ENCODE assay signal across 12 cellular contexts in the genomic region with DNA sequence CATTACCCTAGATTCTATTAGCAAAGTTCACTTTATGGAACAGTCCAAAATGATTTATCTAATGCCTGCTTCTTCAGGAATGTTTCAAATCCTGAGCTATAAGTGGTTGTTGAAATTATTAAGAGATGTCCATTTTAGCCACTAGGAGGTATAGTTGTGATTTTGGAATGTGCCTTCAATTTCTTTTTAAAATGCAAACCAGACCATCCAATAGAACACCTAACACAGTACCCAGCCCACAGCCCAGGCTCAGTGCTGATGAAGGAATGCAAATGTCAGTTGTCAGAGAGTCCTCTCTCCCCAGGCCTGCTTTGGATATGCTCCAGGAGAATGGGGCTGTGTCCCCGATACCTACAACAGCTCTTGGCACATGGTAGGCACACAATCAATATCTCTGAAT.
DNase-seq lines count a peak whose midpoint lies in the region; ATAC-seq, FAIRE-seq and TF ChIP-seq lines count a peak whose summit lies in the region.
"Had no signal": no experiment of that assay in that cellular context is flagged by ENCODE, and none has a peak within 500 bp of the region (broad histone marks: within the 10 kb centered on the region; RNA-seq: fewer than 3 reads in every experiment).

No MANE protein-coding gene starts in this region.

- no peak overlapping the region for H3K4me2 ChIP-seq in DND-41 (ENCODE audit: insufficient read depth, low read length)

- H3K9me3 ChIP-seq in DND-41 (ENCODE audit: insufficient read depth, low read length, severe bottlenecking): no peaks in the 10 kb centered on the region
- no peaks in the 10 kb centered on the region for H3K9me3 ChIP-seq in effector memory CD4-positive, alpha-beta T cell (ENCODE audit: control insufficient read depth, low read length)

- no peak for DNase-seq in DND-41
- DNase-seq in LNCaP clone FGC (ENCODE audit: low read depth): no peak
- peak; percentile 16 for DNase-seq in bronchial epithelial cell (ENCODE audit: low read depth)
- DNase-seq in mesothelial cell of epicardium (ENCODE audit: low spot score in 2 of 2, unreplicated experiment in 2 of 2): no peak
- no peak for DNase-seq in effector memory CD4-positive, alpha-beta T cell
- DNase-seq in mesenteric fat pad (ENCODE audit: low spot score): no peak
- DNase-seq in retina: no peak
- DNase-seq: activated CD4-positive, alpha-beta T cell treated with anti-CD3 and anti-CD28 coated beads, Interleukin-2, amount 10 ng/mL, durations not matched to agents 24 days and 14 days; NCI-H187 treated with DMSO at 0.1 percent for 48 hours had no signal

- no peaks in the 10 kb centered on the region for H3K4me1 ChIP-seq in DND-41 (ENCODE audit: insufficient read depth, low read length)
- no peaks in the 10 kb centered on the region for H3K4me1 ChIP-seq in effector memory CD4-positive, alpha-beta T cell (ENCODE audit: control insufficient read depth, insufficient read depth, low read length, poor library complexity, severe bottlenecking)

- ATAC-seq in DND-41 (ENCODE audit: insufficient read depth, low read depth) (no peak), GM21526 (IDR thresholded peaks at IDR 0.05; ENCODE audit: low FRiP score, unreplicated experiment) (no peak)
- ATAC-seq: activated naive CD4-positive, alpha-beta T cell treated with anti-CD3 and anti-CD28 coated beads, Interleukin-2, amount 50 U/mL, for 72 hours had no signal

- H3K4me3 Mint-ChIP-seq in mesothelial cell of epicardium: no peak overlapping the region
- H3K4me3 Mint-ChIP-seq: activated CD4-positive, alpha-beta T cell treated with anti-CD3 and anti-CD28 coated beads, Interleukin-2, amount 10 ng/mL, durations not matched to agents 24 days and 14 days had no signal

- peak; percentile 12 for TF ChIP-seq CTCF in DND-41 (IDR thresholded peaks at IDR 0.05; ENCODE audit: borderline replicate concordance, extremely low read depth, low read length, poor library complexity, severe bottlenecking)
- TF ChIP-seq CTCF in LNCaP clone FGC (IDR thresholded peaks at IDR 0.05; ENCODE audit: control insufficient read depth, extremely low read depth, insufficient read depth): peak; percentile 29; the same call in 1 of the 2 replicates
- TF ChIP-seq CTCF in bronchial epithelial cell (IDR thresholded peaks at IDR 0.05; ENCODE audit: insufficient read depth, low read length, severe bottlenecking): peak; percentile 23
- TF ChIP-seq CTCF in mesothelial cell of epicardium (IDR thresholded peaks at IDR 0.05; ENCODE audit: unreplicated experiment): peak; percentile 42

- H3K27me3 ChIP-seq in DND-41 (ENCODE audit: insufficient read depth, low read length, poor library complexity) (peaks cover 17% of the 10 kb centered on the region), bronchial epithelial cell (ENCODE audit: control insufficient read depth, insufficient read depth, low read length) (peaks cover 7% of the 10 kb centered on the region)
- no peaks in the 10 kb centered on the region for H3K27me3 ChIP-seq in effector memory CD4-positive, alpha-beta T cell (replicated peaks; ENCODE audit: control insufficient read depth, insufficient read depth, low read length, poor library complexity, severe bottlenecking)

- no peaks in the 10 kb centered on the region for H3K36me3 Mint-ChIP-seq in mesothelial cell of epicardium
- H3K36me3 Mint-ChIP-seq: activated naive CD4-positive, alpha-beta T cell treated with anti-CD3 and anti-CD28 coated beads, Interleukin-2, amount 50 U/mL, for 72 hours had no signal

- no peak overlapping the region for H3K4me3 ChIP-seq in DND-41 (ENCODE audit: low read depth in 1 of 2, low read length in 2 of 2)
- no peak overlapping the region for H3K4me3 ChIP-seq in LNCaP clone FGC (ENCODE audit: low read depth, low read length)
- no peak overlapping the region for H3K4me3 ChIP-seq in bronchial epithelial cell (ENCODE audit: low read depth, low read length)
- no peak overlapping the region for H3K4me3 ChIP-seq in effector memory CD4-positive, alpha-beta T cell (ENCODE audit: insufficient read depth, low read depth, low read length, poor library complexity, severe bottlenecking)

- peaks cover 44% of the 10 kb centered on the region for H3K27me3 Mint-ChIP-seq in mesothelial cell of epicardium (ENCODE audit: low read depth)

- H3K9me3 Mint-ChIP-seq in mesothelial cell of epicardium: peaks cover 13% of the 10 kb centered on the region
- H3K9me3 Mint-ChIP-seq: activated CD4-positive, alpha-beta T cell treated with anti-CD3 and anti-CD28 coated beads, Interleukin-2, amount 10 ng/mL, durations not matched to agents 24 days and 14 days; activated naive CD4-positive, alpha-beta T cell treated with anti-CD3 and anti-CD28 coated beads, Interleukin-2, amount 50 U/mL, for 72 hours had no signal

- no peak overlapping the region for H3K27ac Mint-ChIP-seq in mesothelial cell of epicardium
- H3K27ac Mint-ChIP-seq: activated CD4-positive, alpha-beta T cell treated with anti-CD3 and anti-CD28 coated beads, Interleukin-2, amount 10 ng/mL, durations not matched to agents 24 days and 14 days; activated naive CD4-positive, alpha-beta T cell treated with anti-CD3 and anti-CD28 coated beads, Interleukin-2, amount 50 U/mL, for 72 hours had no signal

- H2AFZ ChIP-seq in DND-41 (ENCODE audit: low read depth, low read length): no peak overlapping the region

- H3K27ac ChIP-seq in DND-41 (ENCODE audit: low read length): no peak overlapping the region
- no peak overlapping the region for H3K27ac ChIP-seq in effector memory CD4-positive, alpha-beta T cell (ENCODE audit: insufficient read depth, low read length, poor library complexity, severe bottlenecking)

- H3K79me2 ChIP-seq in DND-41 (ENCODE audit: insufficient read depth, low read length): no peaks in the 10 kb centered on the region

- no peak overlapping the region for H3K9ac ChIP-seq in DND-41 (ENCODE audit: low read depth, low read length)

- H3K36me3 ChIP-seq in DND-41 (ENCODE audit: insufficient read depth, low read length): no peaks in the 10 kb centered on the region
- H3K36me3 ChIP-seq in bronchial epithelial cell (ENCODE audit: control insufficient read depth, insufficient read depth, low read length): no peaks in the 10 kb centered on the region
- H3K36me3 ChIP-seq in effector memory CD4-positive, alpha-beta T cell (ENCODE audit: control insufficient read depth, insufficient read depth, low read length): no peaks in the 10 kb centered on the region

- H3K4me1 Mint-ChIP-seq in mesothelial cell of epicardium: no peaks in the 10 kb centered on the region
- H3K4me1 Mint-ChIP-seq: activated CD4-positive, alpha-beta T cell treated with anti-CD3 and anti-CD28 coated beads, Interleukin-2, amount 10 ng/mL, durations not matched to agents 24 days and 14 days had no signal

- no peak for FAIRE-seq in bronchial epithelial cell (lab: Jason Lieb, UNC)
- FAIRE-seq: G401.6 had no signal

- no peaks in the 10 kb centered on the region; the same call in 1 of the 2 replicates for H4K20me1 ChIP-seq in DND-41 (ENCODE audit: insufficient read depth, low read length)
